ENCODE assay signal across 1 cellular context in genomic region chr2:199455186-199455532, GRCh38.
TF ChIP-seq lines count a peak whose summit lies in the region.

No MANE protein-coding gene starts in this region.

TF ChIP-seq in K562, 482 proteins besides CTCF, POLR2A, EP300 and RAD21 (continued from another document):
- TF ChIP-seq ZBTB40 (IDR thresholded peaks at IDR 0.05) (peak; percentile 28; the same call in 1 of the 2 replicates), ZBTB40 (CRISPR knock-in tag; IDR thresholded peaks at IDR 0.05) (no peak), KLF6 (CRISPR knock-in tag; IDR thresholded peaks at IDR 0.05; ENCODE audit: borderline replicate concordance) (no peak), MLLT1 (IDR thresholded peaks at IDR 0.05) (0 out of 4 replicates have a peak, but pooled peaks of 1 of the 2 experiments have one; percentile 14), HDAC3 (IDR thresholded peaks at IDR 0.05; ENCODE audit: borderline replicate concordance, partially characterized antibody) (no peak), U2AF2 (optimal IDR thresholded peaks at IDR 0.05; ENCODE audit: low read depth, low read length) (no peak), L3MBTL2 (IDR thresholded peaks at IDR 0.05) (peak; percentile 12; the same call in 1 of the 2 replicates)
